ENCODE assay signal across 21 cellular contexts in the genomic region with DNA sequence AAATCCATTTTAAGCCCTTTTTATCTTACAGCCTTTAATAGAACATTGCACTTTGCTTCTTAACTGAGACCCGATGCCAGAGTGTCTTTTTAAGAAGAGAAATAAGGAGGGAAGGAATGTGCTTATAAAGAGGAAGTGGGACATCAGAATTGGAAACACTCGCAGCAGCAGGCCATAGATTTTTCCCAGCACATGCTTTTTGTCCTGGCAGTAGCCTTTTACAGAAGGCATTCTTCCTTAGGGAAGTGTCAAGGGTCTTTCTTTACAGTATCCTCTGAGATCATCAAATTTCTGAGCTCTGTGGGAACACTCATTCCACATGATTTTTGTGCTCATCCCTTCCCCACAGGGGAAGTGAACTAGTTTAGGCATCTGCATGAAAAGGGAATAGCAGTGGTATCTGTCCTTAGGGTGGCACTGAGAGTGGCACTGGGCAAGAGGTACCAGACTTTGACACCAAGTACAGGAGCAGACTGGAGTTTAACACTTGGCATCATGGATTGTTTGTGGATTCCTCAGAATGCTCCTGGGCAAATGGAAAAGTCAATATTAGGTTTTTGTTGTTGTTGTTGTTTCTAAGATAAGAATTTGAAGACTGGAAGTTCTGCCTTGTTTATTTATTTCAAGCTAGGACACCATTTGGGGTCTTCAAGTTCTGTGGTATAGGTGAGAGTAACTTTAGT. TPM values are rescaled to one million over a fixed set of nuclear protein-coding genes. Genes with fewer than 3 reads are reported as not detected.
DNase-seq lines count a peak whose midpoint lies in the region; ATAC-seq, FAIRE-seq and TF ChIP-seq lines count a peak whose summit lies in the region.
"Had no signal": no experiment of that assay in that cellular context is flagged by ENCODE, and none has a peak within 500 bp of the region (broad histone marks: within the 10 kb centered on the region; RNA-seq: fewer than 3 reads in every experiment).

No MANE protein-coding gene starts in this region.

- peaks cover 6 to 73% of the 10 kb centered on the region in 2 experiments; a peak in 3 of 4 replicates for H3K79me1 ChIP-seq in IMR-90 (ENCODE audit: low read depth in 1 of 2, low read length in 2 of 2)

- BruUV-seq in IMR-90 (replicated peaks; lab: Mats Ljungman, UMichigan) = no TSS peak

- H3K4me1 ChIP-seq in A549 (peaks cover 70% of the 10 kb centered on the region), IMR-90 (ENCODE audit: control insufficient read depth, insufficient read depth, low read length) (peaks cover 25% of the 10 kb centered on the region), mesodermal cell (ENCODE audit: control insufficient read depth, insufficient read depth, low read length, poor library complexity, severe bottlenecking) (peaks cover 47% of the 10 kb centered on the region)

- H3K4me3 ChIP-seq in A549 (no peak overlapping the region), IMR-90 (ENCODE audit: insufficient read depth, low read depth, low read length) (no peak overlapping the region), coronary artery (no peak overlapping the region), mesodermal cell (ENCODE audit: extremely low read depth, insufficient read depth, low read length, poor library complexity, severe bottlenecking) (no peak overlapping the region)
- H3K4me3 ChIP-seq: neural progenitor cell had no signal

- no peaks in the 10 kb centered on the region for H3K36me3 Mint-ChIP-seq in activated CD4-positive, alpha-beta memory T cell treated with anti-CD3 and anti-CD28 coated beads for 36 hours
- H3K36me3 Mint-ChIP-seq in activated CD4-positive, alpha-beta T cell treated with anti-CD3 and anti-CD28 coated beads for 36 hours (ENCODE audit: low read depth) = no peaks in the 10 kb centered on the region

- POLR2A ChIA-PET in A549 (lab: Yijun Ruan, JAX) (no interaction called here), IMR-90 (lab: Charles Lee; ENCODE audit: unreplicated experiment) (no interaction called here)
- POLR2A ChIA-PET in activated CD4-positive, alpha-beta memory T cell treated with anti-CD3 and anti-CD28 coated beads for 36 hours (lab: Charles Lee) = no interaction called here
- POLR2A ChIA-PET in activated CD4-positive, alpha-beta T cell treated with anti-CD3 and anti-CD28 coated beads for 36 hours (lab: Charles Lee) = no interaction called here

- peak overlapping the region; percentile 20; the same call in 1 of the 2 replicates for H2AK5ac ChIP-seq in IMR-90 (ENCODE audit: low read depth, low read length)

- H3K4me3 Mint-ChIP-seq in activated CD4-positive, alpha-beta memory T cell treated with anti-CD3 and anti-CD28 coated beads for 36 hours = no peak overlapping the region
- no peak overlapping the region for H3K4me3 Mint-ChIP-seq in activated CD4-positive, alpha-beta T cell treated with anti-CD3 and anti-CD28 coated beads for 36 hours
- H3K4me3 Mint-ChIP-seq: central memory CD8-positive, alpha-beta T cell; neural progenitor cell had no signal

- no peak for TF ChIP-seq EP300 in A549 (IDR thresholded peaks at IDR 0.05)

- no peaks in the 10 kb centered on the region for H3K27me3 ChIP-seq in IMR-90 (ENCODE audit: control insufficient read depth, insufficient read depth, low read length)

- no peak for FAIRE-seq in A549 (lab: Jason Lieb, UNC)

- dilution Hi-C loops in IMR-90 (cut with HindIII; ENCODE audit: low sequenced_read_pairs, unreplicated experiment) = no loop called here

- TF ChIP-seq RAD21 in A549 (conservative IDR thresholded peaks at IDR 0.05 in 1 of 2, IDR thresholded peaks at IDR 0.05 in 1 of 2) (no peak), IMR-90 (IDR thresholded peaks at IDR 0.05; ENCODE audit: low read length) (no peak)

- peak overlapping the region in 1 of 2 experiments; percentile 11; a peak in 1 of 6 replicates for H3K27ac ChIP-seq in A549
- peak overlapping the region; percentile 54; the same call in 1 of the 2 replicates for H3K27ac ChIP-seq in IMR-90 (ENCODE audit: insufficient read depth, low read length)
- peak overlapping the region; percentile 31 to 82 for H3K27ac ChIP-seq in coronary artery
- peak overlapping the region; percentile 57 for H3K27ac ChIP-seq in mesodermal cell (ENCODE audit: low read depth, low read length, severe bottlenecking)
- H3K27ac ChIP-seq: KMS-11, neural progenitor cell had no signal

- no peak overlapping the region; the same call in 2 of the 3 replicates for H2BK15ac ChIP-seq in IMR-90 (ENCODE audit: low read depth, low read length)

- peak overlapping the region; percentile 27; the same call in 1 of the 2 replicates for H3K18ac ChIP-seq in IMR-90 (ENCODE audit: low read depth, low read length)

- peak overlapping the region; percentile 61 for H3K23ac ChIP-seq in IMR-90 (ENCODE audit: low read depth, low read length)

- 0 out of 2 replicates have a peak overlapping the region, but pooled peaks have one; percentile 12 for H4K5ac ChIP-seq in IMR-90 (ENCODE audit: low read depth, low read length)

- H3K4ac ChIP-seq in IMR-90 (ENCODE audit: low read depth, low read length) = peak overlapping the region; percentile 47; the same call in 1 of the 2 replicates

- peak overlapping the region; percentile 48 for H3K9ac ChIP-seq in IMR-90 (ENCODE audit: low read depth, low read length)
- H3K9ac ChIP-seq: KMS-11, neural progenitor cell had no signal

- H3K4me1 Mint-ChIP-seq in activated CD4-positive, alpha-beta memory T cell treated with anti-CD3 and anti-CD28 coated beads for 36 hours (ENCODE audit: low read depth) = peaks cover 12% of the 10 kb centered on the region
- peaks cover 20% of the 10 kb centered on the region for H3K4me1 Mint-ChIP-seq in activated CD4-positive, alpha-beta T cell treated with anti-CD3 and anti-CD28 coated beads for 36 hours

- peak overlapping the region in 1 of 2 experiments; percentile 16; a peak in 1 of 4 replicates for H4K8ac ChIP-seq in IMR-90 (ENCODE audit: low read depth in 2 of 2, low read length in 2 of 2)

- intact Hi-C loops in IMR-90 (cut with micrococcal nuclease) = loop anchor here (5.0 kb wide), 2 partner anchors 118 to 163 kb away; no protein-coding TSS in a partner anchor
- intact Hi-C loops in activated CD4-positive, alpha-beta memory T cell treated with anti-CD3 and anti-CD28 coated beads for 36 hours (cut with micrococcal nuclease) = loop anchor here (10.0 kb wide), 1 partner anchor 276 kb away; no protein-coding TSS in a partner anchor
- intact Hi-C loops in activated CD4-positive, alpha-beta T cell treated with anti-CD3 and anti-CD28 coated beads for 36 hours (cut with DNase I, micrococcal nuclease) = loop anchor here (5.0 kb wide), 2 partner anchors 77 to 197 kb away; no protein-coding TSS in a partner anchor

- H2BK120ac ChIP-seq in IMR-90 (ENCODE audit: low read depth, low read length) = no peak overlapping the region

- no peak overlapping the region for H2AK9ac ChIP-seq in IMR-90 (replicated peaks; ENCODE audit: low read depth, low read length, poor library complexity)

- H3K9me1 ChIP-seq in IMR-90 (ENCODE audit: insufficient read depth, low read length) = peaks cover 24% of the 10 kb centered on the region

- no peak overlapping the region; the same call in 1 of the 2 replicates for H3K56ac ChIP-seq in IMR-90 (ENCODE audit: extremely low read depth, insufficient read depth, low read length)

- H3K27me3 Mint-ChIP-seq in activated CD4-positive, alpha-beta memory T cell treated with anti-CD3 and anti-CD28 coated beads for 36 hours = peaks cover 15% of the 10 kb centered on the region
- peaks cover 18% of the 10 kb centered on the region for H3K27me3 Mint-ChIP-seq in activated CD4-positive, alpha-beta T cell treated with anti-CD3 and anti-CD28 coated beads for 36 hours

- no peak overlapping the region for H2BK20ac ChIP-seq in IMR-90 (ENCODE audit: low read depth, low read length)

- peak overlapping the region; percentile 32 for H2BK5ac ChIP-seq in IMR-90 (ENCODE audit: low read depth, low read length, poor library complexity, severe bottlenecking)

- no peaks in the 10 kb centered on the region for H3K9me3 Mint-ChIP-seq in activated CD4-positive, alpha-beta memory T cell treated with anti-CD3 and anti-CD28 coated beads for 36 hours
- no peaks in the 10 kb centered on the region for H3K9me3 Mint-ChIP-seq in activated CD4-positive, alpha-beta T cell treated with anti-CD3 and anti-CD28 coated beads for 36 hours (ENCODE audit: low read depth)
- H3K9me3 Mint-ChIP-seq: central memory CD8-positive, alpha-beta T cell; neural progenitor cell had no signal

- WGBS in A549 (ENCODE audit: missing lambda C conversion rate) = 75% methylated on average over 2 of the region's 2 CpGs
- WGBS in IMR-90 (ENCODE audit: extremely low coverage in 2 of 2, insufficient read length in 1 of 2), 2 experiments = no CpG with 5 or more reads among the region's 2 CpGs
- 43 to 70% methylated on average over 1 to 2 of the region's 2 CpGs for whole genome bisulfite sequencing in mesodermal cell (ENCODE audit: insufficient coverage in 2 of 2), 2 experiments

- peaks cover 70% of the 10 kb centered on the region for H4K20me1 ChIP-seq in IMR-90 (ENCODE audit: insufficient read depth, low read length)

- DNase-seq in A549 (ENCODE audit: low read depth in 1 of 2, low spot score in 1 of 2) (no peak), IMR-90 (peak; percentile 64), coronary artery (ENCODE audit: low spot score) (no peak), medulla oblongata (ENCODE audit: extremely low spot score) (no peak)
- no peak for DNase-seq in activated CD4-positive, alpha-beta memory T cell treated with anti-CD3 and anti-CD28 coated beads for 36 hours
- DNase-seq in activated CD4-positive, alpha-beta T cell treated with anti-CD3 and anti-CD28 coated beads for 36 hours = no peak
- DNase-seq: ACHN; activated gamma-delta T cell treated with Interleukin-2 at 50 U/mL for 16 hours; amygdala; effector CD8-positive, alpha-beta T cell; hippocampal formation; mesendoderm; NCI-H1417; NCI-H2171 treated with DMSO at 0.1 percent for 48 hours; SHP77 treated with DMSO at 0.1 percent for 48 hours; T-helper 1 cell had no signal

- no peak overlapping the region for H2AFZ ChIP-seq in IMR-90 (replicated peaks; ENCODE audit: low read length, poor library complexity)
- H2AFZ ChIP-seq: neural progenitor cell had no signal

- H3K36me3 ChIP-seq in IMR-90 (ENCODE audit: control insufficient read depth, insufficient read depth, low read length) = peaks cover 11% of the 10 kb centered on the region; the same call in 1 of the 2 replicates
- peaks cover 3% of the 10 kb centered on the region for H3K36me3 ChIP-seq in mesodermal cell (ENCODE audit: control insufficient read depth, insufficient read depth, low read length)
- H3K36me3 ChIP-seq: neural progenitor cell had no signal

- TF ChIP-seq POLR2A in A549 (IDR thresholded peaks at IDR 0.05; ENCODE audit: low read length) (no peak), IMR-90 (IDR thresholded peaks at IDR 0.05; ENCODE audit: low read depth, low read length) (no peak)

- CTCF ChIA-PET in A549 (lab: Yijun Ruan, JAX) (interaction anchor here (1.3 to 2.2 kb wide), 3 partner anchors 28 to 253 kb away, joined by 3 to 4 read pairs (median 4); no protein-coding TSS in a partner anchor), IMR-90 (lab: Yijun Ruan, JAX) (no interaction called here)
- CTCF ChIA-PET in activated CD4-positive, alpha-beta memory T cell treated with anti-CD3 and anti-CD28 coated beads for 36 hours (lab: Charles Lee) = no interaction called here
- CTCF ChIA-PET in activated CD4-positive, alpha-beta T cell treated with anti-CD3 and anti-CD28 coated beads for 36 hours (lab: Charles Lee) = interaction anchor here (0.7 to 1.2 kb wide), 2 partner anchors 270 to 272 kb away, joined by 3 read pairs; no protein-coding TSS in a partner anchor

- H3K9me3 ChIP-seq in A549 (no peaks in the 10 kb centered on the region), IMR-90 (ENCODE audit: control insufficient read depth, insufficient read depth, low read length) (no peaks in the 10 kb centered on the region), mesodermal cell (ENCODE audit: control insufficient read depth, low read length) (no peaks in the 10 kb centered on the region)

- TF ChIP-seq CTCF in A549 (IDR thresholded peaks at IDR 0.05) (no peak), IMR-90 (conservative IDR thresholded peaks at IDR 0.05; ENCODE audit: low read depth, low read length) (no peak), coronary artery (IDR thresholded peaks at IDR 0.05) (no peak)

- H4K91ac ChIP-seq in IMR-90 (ENCODE audit: insufficient read depth, low read depth, low read length) = no peak overlapping the region

- H3K4me2 ChIP-seq in A549 (peak overlapping the region; percentile 93), IMR-90 (ENCODE audit: low read depth, low read length) (peak overlapping the region; percentile 51)
- H3K4me2 ChIP-seq: KMS-11, neural progenitor cell had no signal

- ATAC-seq in A549 (no peak), IMR-90 (ENCODE audit: low read depth) (no peak), HG03108 (IDR thresholded peaks at IDR 0.05; ENCODE audit: unreplicated experiment) (no peak)
- ATAC-seq in activated CD4-positive, alpha-beta T cell treated with anti-CD3 and anti-CD28 coated beads for 36 hours = no peak

- peak overlapping the region; percentile 55 for H3K14ac ChIP-seq in IMR-90 (replicated peaks; ENCODE audit: low read depth, low read length)

- in situ Hi-C loops in IMR-90 (cut with MboI; ENCODE audit: low sequenced_read_pairs) = no loop called here

- H3K27ac Mint-ChIP-seq in activated CD4-positive, alpha-beta memory T cell treated with anti-CD3 and anti-CD28 coated beads for 36 hours = no peak overlapping the region
- H3K27ac Mint-ChIP-seq in activated CD4-positive, alpha-beta T cell treated with anti-CD3 and anti-CD28 coated beads for 36 hours = no peak overlapping the region
- H3K27ac Mint-ChIP-seq: neural progenitor cell had no signal

RNA-seq across cellular contexts. Expression of a gene that starts 4.1 kb away (rescaled TPM):
- polyA plus RNA-seq in A549 (2011; rRNA removed) (154 and 159 TPM in 2 replicates), A549 (2017; fragmentation: RNase III; extraction: RNeasy Plus Mini Kit Qiagen cat#74134 plus additional on column Dnase treatment) (77.7 to 96.4 TPM (median 77.9 TPM) in 3 replicates), IMR-90 (2012; rRNA removed) (44.3 and 57.2 TPM in 2 replicates)
- 37.0 and 40.3 TPM in 2 replicates for polyA plus RNA-seq in A549 (2012; cell fraction: cytosol; rRNA removed)
- polyA plus RNA-seq in A549 (2012; cell fraction: nucleus; rRNA removed) = 28.8 and 43.5 TPM in 2 replicates
- 106 and 112 TPM in 2 replicates for polyA minus RNA-seq in A549 (2011; rRNA and poly(A)+ RNA removed)
- 116 and 167 TPM in 2 replicates for total RNA-seq in IMR-90 (2012; rRNA removed)
- polyA plus RNA-seq in IMR-90 (2012; cell fraction: cytosol; rRNA removed) = 11.9 and 14.9 TPM in 2 replicates
- polyA plus RNA-seq in IMR-90 (2012; cell fraction: nucleus; rRNA removed; ENCODE audit: low replicate concordance) = 10.3 and 68.5 TPM in 2 replicates
- polyA plus RNA-seq in mesodermal cell (2013, experiment 1 of 2) = 84.3 TPM
- 97.9 TPM for polyA plus RNA-seq in mesodermal cell (2013, experiment 2 of 2)
- 10 to 100 TPM; 13.5 to 15.6 TPM for total RNA-seq in activated CD4-positive, alpha-beta memory T cell treated with anti-CD3 and anti-CD28 coated beads for 36 hours
- 10 to 100 TPM; 29.7 to 36.7 TPM for total RNA-seq in activated CD4-positive, alpha-beta T cell treated with anti-CD3 and anti-CD28 coated beads for 36 hours

Comparison
In these comparisons a context has a peak if more than half of its experiments do, and no peak if none do; other contexts are left out.
1. CTCF ChIA-PET loops: an anchor here in A549 (1.3 to 2.2 kb wide) and activated CD4-positive, alpha-beta T cell treated with anti-CD3 and anti-CD28 coated beads for 36 hours (0.7 to 1.2 kb wide); none called in IMR-90 and activated CD4-positive, alpha-beta memory T cell treated with anti-CD3 and anti-CD28 coated beads for 36 hours.